ENCODE assay signal across 11 cellular contexts in genomic region chr2:68907232-68907922, GRCh38. TPM values are rescaled to one million over a fixed set of nuclear protein-coding genes. Genes with fewer than 3 reads are reported as not detected.
DNase-seq lines count a peak whose midpoint lies in the region; ATAC-seq, FAIRE-seq and TF ChIP-seq lines count a peak whose summit lies in the region.
"Had no signal": no experiment of that assay in that cellular context is flagged by ENCODE, and none has a peak within 500 bp of the region (broad histone marks: within the 10 kb centered on the region; RNA-seq: fewer than 3 reads in every experiment).

No MANE protein-coding gene starts in this region.

- peaks cover 42% of the 10 kb centered on the region for H3K4me1 ChIP-seq in CD8-positive, alpha-beta memory T cell (ENCODE audit: insufficient read depth, low read length)

- peak overlapping the region; percentile 4 for H3K27ac ChIP-seq in CD8-positive, alpha-beta memory T cell (ENCODE audit: low read depth, low read length)

- no peaks in the 10 kb centered on the region for H3K27me3 ChIP-seq in CD8-positive, alpha-beta memory T cell (ENCODE audit: insufficient read depth, low read length, poor library complexity, severe bottlenecking)

- H3K4me3 Mint-ChIP-seq in CD8-positive, alpha-beta memory T cell, result peak overlapping the region in 6 of 7 donors; percentile 32 to 68 (median 53)
- H3K4me3 Mint-ChIP-seq in activated CD8-positive, alpha-beta T cell treated with anti-CD3 and anti-CD28 coated beads for 36 hours, result no peak overlapping the region
- H3K4me3 Mint-ChIP-seq: HFFc6 had no signal

- peak overlapping the region in 7 of 8 donors; percentile 74 to 98 (median 89) for H3K27ac Mint-ChIP-seq in CD8-positive, alpha-beta memory T cell
- H3K27ac Mint-ChIP-seq in activated CD8-positive, alpha-beta T cell treated with anti-CD3 and anti-CD28 coated beads for 36 hours, result peak overlapping the region; percentile 94
- H3K27ac Mint-ChIP-seq: HFFc6 had no signal

- peaks cover 0 to 3% (median 0%) of the 10 kb centered on the region in 3 donors for H3K36me3 Mint-ChIP-seq in CD8-positive, alpha-beta memory T cell
- H3K36me3 Mint-ChIP-seq in activated CD8-positive, alpha-beta T cell treated with anti-CD3 and anti-CD28 coated beads for 36 hours (ENCODE audit: low read depth), result no peaks in the 10 kb centered on the region

- no peaks in the 10 kb centered on the region for H3K36me3 ChIP-seq in CD8-positive, alpha-beta memory T cell (ENCODE audit: insufficient read depth, low read length)

- CTCF ChIA-PET in CD8-positive, alpha-beta memory T cell (lab: Charles Lee), result interaction anchor here (0.9 to 3.9 kb wide), 24 partner anchors 10 to 444 kb away, joined by 3 to 27 read pairs (median 4); partner anchors contain the start of gene FBXO48
- CTCF ChIA-PET in activated CD8-positive, alpha-beta T cell treated with anti-CD3 and anti-CD28 coated beads for 36 hours (lab: Charles Lee), result interaction anchor here (0.6 to 5.3 kb wide), 25 partner anchors 8 to 442 kb away, joined by 3 to 60 read pairs (median 6); partner anchors contain the start of genes APLF, ARHGAP25 and FBXO48

- H3K27me3 Mint-ChIP-seq in CD8-positive, alpha-beta memory T cell, result no peaks in the 10 kb centered on the region
- no peaks in the 10 kb centered on the region for H3K27me3 Mint-ChIP-seq in activated CD8-positive, alpha-beta T cell treated with anti-CD3 and anti-CD28 coated beads for 36 hours

- no peak for TF ChIP-seq CTCF in activated CD8-positive, alpha-beta T cell treated with anti-CD3 and anti-CD28 coated beads for 36 hours (IDR thresholded peaks at IDR 0.05)

- no peak overlapping the region for H3K4me3 ChIP-seq in CD8-positive, alpha-beta memory T cell (ENCODE audit: low read length)

- intact Hi-C loops in activated CD8-positive, alpha-beta T cell treated with anti-CD3 and anti-CD28 coated beads for 36 hours (cut with micrococcal nuclease), result loop anchor here (5.0 kb wide), 2 partner anchors 160 to 440 kb away; partner anchors contain the start of genes APLF and FBXO48

- H3K9me3 Mint-ChIP-seq in CD8-positive, alpha-beta memory T cell, result peaks cover 0 to 2% (median 0%) of the 10 kb centered on the region in 5 donors
- peaks cover 1% of the 10 kb centered on the region for H3K9me3 Mint-ChIP-seq in activated CD8-positive, alpha-beta T cell treated with anti-CD3 and anti-CD28 coated beads for 36 hours

- H3K9me3 ChIP-seq in CD8-positive, alpha-beta memory T cell (ENCODE audit: low read length), result no peaks in the 10 kb centered on the region

- no peak for DNase-seq in CD8-positive, alpha-beta memory T cell
- DNase-seq in HTR-8/SVneo (ENCODE audit: insufficient read length, low spot score) (no peak), mucosa of gallbladder (ENCODE audit: low spot score) (peak; percentile 32), HPDE6-E6E7 (ENCODE audit: extremely low spot score) (no peak), NCI-H2171 (lab: John Stamatoyannopoulos, UW) (no peak)
- peak; percentile 21 for DNase-seq in activated CD8-positive, alpha-beta T cell treated with anti-CD3 and anti-CD28 coated beads for 36 hours
- DNase-seq: GDM1, HFFc6, occipital lobe had no signal

- FAIRE-seq in HTR-8/SVneo (lab: Jason Lieb, UNC), result peak; percentile 9
- FAIRE-seq: endometrium had no signal

- peaks cover 34 to 39% (median 37%) of the 10 kb centered on the region in 3 donors for H3K4me1 Mint-ChIP-seq in CD8-positive, alpha-beta memory T cell
- peaks cover 35% of the 10 kb centered on the region for H3K4me1 Mint-ChIP-seq in activated CD8-positive, alpha-beta T cell treated with anti-CD3 and anti-CD28 coated beads for 36 hours (ENCODE audit: low read depth)

- no peak for ATAC-seq in activated CD8-positive, alpha-beta T cell treated with anti-CD3 and anti-CD28 coated beads for 36 hours
- no peak for ATAC-seq in GM21737 (IDR thresholded peaks at IDR 0.05; ENCODE audit: unreplicated experiment)

- POLR2A ChIA-PET in CD8-positive, alpha-beta memory T cell (lab: Charles Lee), result interaction anchor here (0.6 to 1.9 kb wide), 9 partner anchors 12 to 704 kb away, joined by 3 to 9 read pairs (median 5); partner anchors contain the start of genes APLF, ARHGAP25 and FBXO48
- POLR2A ChIA-PET in activated CD8-positive, alpha-beta T cell treated with anti-CD3 and anti-CD28 coated beads for 36 hours (lab: Charles Lee), result interaction anchor here (0.5 to 3.2 kb wide), 19 partner anchors 8 to 440 kb away, joined by 3 to 18 read pairs (median 4); partner anchors contain the start of genes APLF and FBXO48

RNA-seq across cellular contexts. Expression of gene BMP10, which starts 36.2 kb away (rescaled TPM):
- total RNA-seq in CD8-positive, alpha-beta memory T cell, result not detected
- not detected for polyA plus RNA-seq in CD8-positive, alpha-beta memory T cell
- total RNA-seq in activated CD8-positive, alpha-beta T cell treated with anti-CD3 and anti-CD28 coated beads for 36 hours, result not detected
- not detected for total RNA-seq in mucosa of gallbladder
- total RNA-seq: HFFc6, occipital lobe had no signal

RNA-seq across cellular contexts. Expression of gene GKN2, which starts 45.3 kb away (rescaled TPM):
- total RNA-seq in CD8-positive, alpha-beta memory T cell, result not detected
- not detected for polyA plus RNA-seq in CD8-positive, alpha-beta memory T cell
- not detected for total RNA-seq in activated CD8-positive, alpha-beta T cell treated with anti-CD3 and anti-CD28 coated beads for 36 hours
- total RNA-seq in mucosa of gallbladder, result not detected
- total RNA-seq: HFFc6, occipital lobe had no signal

Comparison
In these comparisons a context has a peak if more than half of its experiments do, and no peak if none do; other contexts are left out.
1. DNase-seq: peak in activated CD8-positive, alpha-beta T cell treated with anti-CD3 and anti-CD28 coated beads for 36 hours (single experiment) and mucosa of gallbladder (single experiment); none in CD8-positive, alpha-beta memory T cell (0 of 5), HTR-8/SVneo (single experiment), HPDE6-E6E7 (single experiment) and NCI-H2171 (single experiment).